In the genomic region with DNA sequence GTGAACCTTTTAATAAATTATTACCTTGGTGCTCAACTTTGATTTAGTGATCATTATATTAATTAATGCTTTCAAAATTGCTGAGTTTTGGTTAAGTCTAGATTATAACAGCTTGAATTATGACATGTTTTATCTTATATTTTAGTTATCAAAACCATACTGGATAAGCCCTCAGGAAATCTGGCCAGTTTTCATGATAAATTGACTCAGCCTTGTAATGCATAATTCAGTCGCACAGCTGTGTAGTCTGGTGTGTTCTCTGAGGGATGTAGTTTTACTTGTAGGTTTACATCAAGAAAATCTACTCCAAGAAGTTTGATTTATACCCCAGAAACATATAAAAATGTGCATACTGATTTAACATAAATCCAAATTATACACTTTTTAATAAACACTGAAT, we compare ENCODE assay signal across 16 cellular contexts.
DNase-seq lines count a peak whose midpoint lies in the region; ATAC-seq and TF ChIP-seq lines count a peak whose summit lies in the region.
"Had no signal": no experiment of that assay in that cellular context is flagged by ENCODE, and none has a peak within 500 bp of the region (broad histone marks: within the 10 kb centered on the region; RNA-seq: fewer than 3 reads in every experiment).

No MANE protein-coding gene starts in this region.

- peaks cover 60% of the 10 kb centered on the region for H3K4me1 Mint-ChIP-seq in mesothelial cell of epicardium
- H3K4me1 Mint-ChIP-seq: CD4-positive, alpha-beta memory T cell had no signal

- DNase-seq in mesothelial cell of epicardium (ENCODE audit: low spot score in 2 of 2, unreplicated experiment in 2 of 2) (no peak), psoas muscle (no peak), kidney tubule cell (ENCODE audit: low spot score) (no peak), caudate nucleus (lab: John Stamatoyannopoulos, UW) (no peak)
- DNase-seq: C1 segment of cervical spinal cord; Calu3; CD4-positive, alpha-beta memory T cell; COR-L47; DMS53; DMS79 treated with DMSO at 0.1 percent for 48 hours; GF-D8; GM23248; H7; HCEC 1CT had no signal

- TF ChIP-seq CTCF in mesothelial cell of epicardium (IDR thresholded peaks at IDR 0.05; ENCODE audit: unreplicated experiment) (no peak), psoas muscle (IDR thresholded peaks at IDR 0.05) (no peak)

- H3K27me3 Mint-ChIP-seq in mesothelial cell of epicardium (ENCODE audit: low read depth): no peaks in the 10 kb centered on the region
- H3K27me3 Mint-ChIP-seq: CD4-positive, alpha-beta memory T cell had no signal

- H3K27ac ChIP-seq in psoas muscle: peak overlapping the region; percentile 78
- no peak overlapping the region for H3K27ac ChIP-seq in caudate nucleus (ENCODE audit: low read depth, low read length)
- H3K27ac ChIP-seq: GM23248 had no signal

- H3K4me1 ChIP-seq in psoas muscle: peaks cover 26% of the 10 kb centered on the region

- H3K9me3 ChIP-seq in psoas muscle: no peaks in the 10 kb centered on the region

- no peak overlapping the region for H3K4me3 Mint-ChIP-seq in mesothelial cell of epicardium
- H3K4me3 Mint-ChIP-seq: CD4-positive, alpha-beta memory T cell had no signal

- intact Hi-C loops in psoas muscle (cut with DNase I): loop anchor here in 1 of 2 donors (5.0 kb wide), 1 partner anchor 42 kb away; no protein-coding TSS in a partner anchor

- peaks cover 6% of the 10 kb centered on the region for H3K36me3 Mint-ChIP-seq in mesothelial cell of epicardium
- H3K36me3 Mint-ChIP-seq: CD4-positive, alpha-beta memory T cell had no signal

- H3K27ac Mint-ChIP-seq in mesothelial cell of epicardium: peak overlapping the region; percentile 16
- H3K27ac Mint-ChIP-seq: CD4-positive, alpha-beta memory T cell had no signal

- H3K9me3 Mint-ChIP-seq in mesothelial cell of epicardium: peaks cover 12% of the 10 kb centered on the region

- ATAC-seq in SK-N-SH treated with all-trans-retinoic acid at 6 μM for 48 hours (no peak), psoas muscle (no peak), GM18870 (IDR thresholded peaks at IDR 0.05; ENCODE audit: unreplicated experiment) (no peak)

- no peaks in the 10 kb centered on the region for H3K27me3 ChIP-seq in psoas muscle (ENCODE audit: insufficient read depth in 3 of 3, low read length in 2 of 3)

- WGBS in psoas muscle, 3 donors: 73 to 78% (median 73%) methylated on average over 1 of the region's 1 CpG

- H3K36me3 ChIP-seq in psoas muscle (ENCODE audit: insufficient read depth in 1 of 2, low read depth in 1 of 2): no peaks in the 10 kb centered on the region

- H3K4me3 ChIP-seq in psoas muscle: peak overlapping the region; percentile 47
- H3K4me3 ChIP-seq: GM23248 had no signal

TF ChIP-seq in SK-N-SH treated with all-trans-retinoic acid at 6 μM for 48 hours, 23 proteins besides CTCF, POLR2A, EP300 and RAD21:
- no peak for TF ChIP-seq OSR1 (CRISPR knock-in tag; IDR thresholded peaks at IDR 0.05)
- 0 out of 2 replicates have a peak, but pooled peaks have one; percentile 21 for TF ChIP-seq TSHZ2 (CRISPR knock-in tag; IDR thresholded peaks at IDR 0.05)
